8 cellular contexts compared by ENCODE assay signal in genomic region chr14:74712499-74713394, GRCh38. TPM values are rescaled to one million over a fixed set of nuclear protein-coding genes. Genes with fewer than 3 reads are reported as not detected.
DNase-seq lines count a peak whose midpoint lies in the region; ATAC-seq lines count a peak whose summit lies in the region.

AREL1 (minus strand) TSS chr14:74713080; CDS start chr14:74685615, 27,465 bp downstream.
FCF1 (plus strand) TSS chr14:74713144; CDS start chr14:74713198, 54 bp downstream.

- H3K9me3 ChIP-seq in iPS DF 6.9 (ENCODE audit: control insufficient read depth, insufficient read depth, low read length) (no peaks in the 10 kb centered on the region), skeletal muscle satellite cell (replicated peaks; ENCODE audit: low read length) (no peaks in the 10 kb centered on the region)

- H3K27me3 ChIP-seq in iPS DF 6.9 (ENCODE audit: control insufficient read depth, insufficient read depth, low read length) (no peaks in the 10 kb centered on the region), skeletal muscle satellite cell (ENCODE audit: control insufficient read depth, insufficient read depth, low read length) (no peaks in the 10 kb centered on the region)

- in situ Hi-C loops in SK-MEL-5 (cut with HindIII; ENCODE audit: low pct_unique_long_range_greater_than_20kb, low sequenced_read_pairs): no loop called here

- H3K4me1 ChIP-seq in iPS DF 6.9 (ENCODE audit: control insufficient read depth, insufficient read depth, low read length): no peaks in the 10 kb centered on the region
- H3K4me1 ChIP-seq in skeletal muscle satellite cell (ENCODE audit: control insufficient read depth, insufficient read depth, low read length): peaks cover 15% of the 10 kb centered on the region

- H3K4me2 ChIP-seq in skeletal muscle satellite cell (ENCODE audit: low read length): peak within 1 kb of the TSS; percentile 87

- H3K4me3 ChIP-seq in iPS DF 6.9 (ENCODE audit: low read length): peak within 1 kb of the TSS; percentile 95
- peak within 1 kb of the TSS; percentile 89 for H3K4me3 ChIP-seq in skeletal muscle satellite cell (ENCODE audit: low read length)

- no peak within 1 kb of the TSS for H3K27ac ChIP-seq in iPS DF 6.9 (ENCODE audit: low read length)

- no CpG with 5 or more reads among the region's 31 CpGs for WGBS in iPS DF 6.9 (ENCODE audit: insufficient coverage, insufficient read length)

- no peaks in the 10 kb centered on the region for H3K36me3 ChIP-seq in iPS DF 6.9 (ENCODE audit: control insufficient read depth, insufficient read depth, low read length)
- peaks cover 15% of the 10 kb centered on the region for H3K36me3 ChIP-seq in skeletal muscle satellite cell (ENCODE audit: insufficient read depth, low read length)

- DNase-seq in SK-MEL-5 (ENCODE audit: low read depth, low spot score) (peak; percentile 92), astrocyte of the hippocampus (ENCODE audit: low read depth, low spot score) (peak; percentile 94), iPS DF 6.9 (ENCODE audit: low read depth, low spot score) (peak; percentile 82), NCI-H510A treated with DMSO at 0.1 percent for 48 hours (lab: John Stamatoyannopoulos, UW) (no peak), NCI-H1694 (lab: John Stamatoyannopoulos, UW) (no peak)

- ATAC-seq in GM18498 (IDR thresholded peaks at IDR 0.05; ENCODE audit: unreplicated experiment) (peak; percentile 96), HG02884 (IDR thresholded peaks at IDR 0.05; ENCODE audit: unreplicated experiment) (peak; percentile 89)

- peak within 1 kb of the TSS; percentile 89 for H3K9ac ChIP-seq in skeletal muscle satellite cell (ENCODE audit: low read depth, low read length)

RNA-seq across cellular contexts. Expression of gene AREL1, which starts in this region (rescaled TPM):
- total RNA-seq in SK-MEL-5 (2014; rRNA removed; shearing (Covaris generic)): 30.5 and 33.8 TPM in 2 replicates
- 34.1 and 39.8 TPM in 2 replicates for polyA plus RNA-seq in SK-MEL-5 (2015; cell fraction: cytosol; rRNA removed)
- polyA plus RNA-seq in SK-MEL-5 (2015; cell fraction: nucleus; rRNA removed): 48.0 and 54.2 TPM in 2 replicates
- total RNA-seq in skeletal muscle satellite cell (2012; rRNA removed): 21.2 and 22.1 TPM in 2 replicates

RNA-seq across cellular contexts. Expression of gene FCF1, which starts in this region (rescaled TPM):
- 27.8 and 29.2 TPM in 2 replicates for total RNA-seq in SK-MEL-5 (2014; rRNA removed; shearing (Covaris generic))
- polyA plus RNA-seq in SK-MEL-5 (2015; cell fraction: cytosol; rRNA removed): 41.5 and 49.1 TPM in 2 replicates
- 10.1 and 29.6 TPM in 2 replicates for polyA plus RNA-seq in SK-MEL-5 (2015; cell fraction: nucleus; rRNA removed)
- 37.4 and 41.3 TPM in 2 replicates for total RNA-seq in skeletal muscle satellite cell (2012; rRNA removed)

Comparison
In these comparisons a context has a peak if more than half of its experiments do, and no peak if none do; other contexts are left out.
1. DNase-seq: peak in SK-MEL-5 (single experiment), astrocyte of the hippocampus (single experiment) and iPS DF 6.9 (single experiment); none in NCI-H510A treated with DMSO at 0.1 percent for 48 hours (single experiment) and NCI-H1694 (single experiment).